In genomic region chr18:47946889-47947288, GRCh38 we compare ENCODE assay signal across 2 cellular contexts.
TF ChIP-seq lines count a peak whose summit lies in the region.

No MANE protein-coding gene starts in this region.

TF ChIP-seq in GM23338, 12 proteins besides CTCF, POLR2A, EP300 and RAD21:
- TF ChIP-seq POLR2AphosphoS5 (IDR thresholded peaks at IDR 0.05; ENCODE audit: low read depth) (no peak), NANOG (IDR thresholded peaks at IDR 0.05; ENCODE audit: borderline replicate concordance) (no peak), ZNF114 (CRISPR knock-in tag; IDR thresholded peaks at IDR 0.05) (no peak)

TF ChIP-seq in GM12878, 131 proteins besides CTCF, POLR2A, EP300 and RAD21:
- TF ChIP-seq CBFB (IDR thresholded peaks at IDR 0.05; ENCODE audit: low read depth): no peak
- TF ChIP-seq FOS (IDR thresholded peaks at IDR 0.05; ENCODE audit: borderline replicate concordance, extremely low read depth, insufficient read length): no peak
- no peak for TF ChIP-seq IRF4 (IDR thresholded peaks at IDR 0.05; ENCODE audit: low read depth, low read length)
- TF ChIP-seq, protein P1, sequence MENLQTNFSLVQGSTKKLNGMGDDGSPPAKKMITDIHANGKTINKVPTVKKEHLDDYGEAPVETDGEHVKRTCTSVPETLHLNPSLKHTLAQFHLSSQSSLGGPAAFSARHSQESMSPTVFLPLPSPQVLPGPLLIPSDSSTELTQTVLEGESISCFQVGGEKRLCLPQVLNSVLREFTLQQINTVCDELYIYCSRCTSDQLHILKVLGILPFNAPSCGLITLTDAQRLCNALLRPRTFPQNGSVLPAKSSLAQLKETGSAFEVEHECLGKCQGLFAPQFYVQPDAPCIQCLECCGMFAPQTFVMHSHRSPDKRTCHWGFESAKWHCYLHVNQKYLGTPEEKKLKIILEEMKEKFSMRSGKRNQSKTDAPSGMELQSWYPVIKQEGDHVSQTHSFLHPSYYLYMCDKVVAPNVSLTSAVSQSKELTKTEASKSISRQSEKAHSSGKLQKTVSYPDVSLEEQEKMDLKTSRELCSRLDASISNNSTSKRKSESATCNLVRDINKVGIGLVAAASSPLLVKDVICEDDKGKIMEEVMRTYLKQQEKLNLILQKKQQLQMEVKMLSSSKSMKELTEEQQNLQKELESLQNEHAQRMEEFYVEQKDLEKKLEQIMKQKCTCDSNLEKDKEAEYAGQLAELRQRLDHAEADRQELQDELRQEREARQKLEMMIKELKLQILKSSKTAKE (IDR thresholded peaks at IDR 0.05; ENCODE audit: low read depth, poor library complexity, severe bottlenecking): no peak
- no peak for TF ChIP-seq SREBF2 (IDR thresholded peaks at IDR 0.05; ENCODE audit: low read length)
- TF ChIP-seq HDGF (IDR thresholded peaks at IDR 0.05): no peak
- TF ChIP-seq RELA (IDR thresholded peaks at IDR 0.05; ENCODE audit: borderline replicate concordance, partially characterized antibody): no peak
